Comparison of ENCODE assay signal across 8 cellular contexts in the genomic region with DNA sequence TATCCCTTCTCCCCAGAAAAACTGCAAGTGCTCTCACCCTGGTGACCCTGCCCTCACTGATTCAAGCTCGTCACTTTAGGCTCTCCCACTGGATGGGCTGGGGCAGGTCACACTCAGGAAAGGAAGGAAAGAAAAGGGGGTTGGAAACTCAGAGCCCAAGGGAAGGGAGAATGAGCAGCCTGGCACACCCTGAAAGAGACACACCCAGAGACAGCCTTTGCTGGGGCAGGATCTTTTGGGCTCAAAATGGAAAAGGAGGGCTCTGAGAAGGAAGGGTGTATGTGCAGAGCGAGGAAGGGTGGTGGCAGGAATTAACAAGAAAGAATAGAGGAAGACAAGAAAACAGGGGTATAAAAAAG. TPM values are rescaled to one million over a fixed set of nuclear protein-coding genes. Genes with fewer than 3 reads are reported as not detected.
DNase-seq lines count a peak whose midpoint lies in the region; TF ChIP-seq lines count a peak whose summit lies in the region.

No MANE protein-coding gene starts in this region.

- H3K27me3 Mint-ChIP-seq in CD14-positive monocyte (ENCODE audit: low read depth in 3 of 3) (peaks cover 0 to 5% (median 0%) of the 10 kb centered on the region in 3 donors), neural crest cell (ENCODE audit: low read depth) (no peaks in the 10 kb centered on the region)

- DNase-seq in CD14-positive monocyte (ENCODE audit: low spot score) (no peak), NT2/D1 (ENCODE audit: low read depth, low spot score) (no peak), neural crest cell (ENCODE audit: low read depth, low spot score) (no peak), globus pallidus (ENCODE audit: low spot score) (no peak), cortex of kidney (lab: John Stamatoyannopoulos, UW) (no peak), NCI-H2227 (lab: John Stamatoyannopoulos, UW; ENCODE audit: unreplicated experiment) (no peak), middle frontal gyrus (ENCODE audit: extremely low spot score, low spot score) (no peak)

- H3K9me3 Mint-ChIP-seq in CD14-positive monocyte = peaks cover 0 to 1% (median 0%) of the 10 kb centered on the region in 7 donors
- no peaks in the 10 kb centered on the region for H3K9me3 Mint-ChIP-seq in neural crest cell

- no peak overlapping the region for H3K27ac ChIP-seq in ectodermal cell (ENCODE audit: insufficient read depth, low read depth, low read length, poor library complexity, severe bottlenecking)

- peak overlapping the region; percentile 94 to 99 for H3K4me3 Mint-ChIP-seq in CD14-positive monocyte
- H3K4me3 Mint-ChIP-seq in neural crest cell = peak overlapping the region; percentile 90

- peak overlapping the region; percentile 29 for H3K9ac ChIP-seq in NT2/D1 (ENCODE audit: insufficient read length, low read depth)

- H3K4me3 ChIP-seq in NT2/D1 (ENCODE audit: insufficient read length, low read depth) (peak overlapping the region; percentile 11), ectodermal cell (ENCODE audit: insufficient read depth, low read depth, low read length) (peak overlapping the region; percentile 40)

- H3K4me1 ChIP-seq in NT2/D1 (ENCODE audit: insufficient read depth, insufficient read length) (peaks cover 14% of the 10 kb centered on the region), ectodermal cell (ENCODE audit: control insufficient read depth, insufficient read depth, low read length) (peaks cover 57% of the 10 kb centered on the region)

- H3K4me1 Mint-ChIP-seq in CD14-positive monocyte (peaks cover 60% of the 10 kb centered on the region), neural crest cell (peaks cover 83% of the 10 kb centered on the region)

- peak overlapping the region; percentile 97 to 100 (median 99) for H3K27ac Mint-ChIP-seq in CD14-positive monocyte
- H3K27ac Mint-ChIP-seq in neural crest cell (ENCODE audit: unreplicated experiment) = peak overlapping the region; percentile 76

- H3K27me3 ChIP-seq in NT2/D1 (ENCODE audit: insufficient read depth, insufficient read length) = no peaks in the 10 kb centered on the region
- H3K27me3 ChIP-seq in ectodermal cell (ENCODE audit: control insufficient read depth, insufficient read depth, low read length, poor library complexity, severe bottlenecking) = no peaks in the 10 kb centered on the region

- TF ChIP-seq CTCF in CD14-positive monocyte (IDR thresholded peaks at IDR 0.05) (no peak), neural crest cell (conservative IDR thresholded peaks at IDR 0.05) (no peak)

- H3K36me3 Mint-ChIP-seq in CD14-positive monocyte (peaks cover 44 to 60% of the 10 kb centered on the region in 2 donors), neural crest cell (ENCODE audit: low read depth) (peaks cover 6% of the 10 kb centered on the region)

- H3K36me3 ChIP-seq in NT2/D1 (ENCODE audit: insufficient read depth, insufficient read length, low read length) (peaks cover 33% of the 10 kb centered on the region), ectodermal cell (ENCODE audit: control insufficient read depth, insufficient read depth, low read length) (no peaks in the 10 kb centered on the region)

- 47 to 53% methylated on average over 2 of the region's 2 CpGs for WGBS in ectodermal cell, 2 experiments

- H3K9me3 ChIP-seq in NT2/D1 (ENCODE audit: insufficient read depth, low read length) (no peaks in the 10 kb centered on the region), ectodermal cell (ENCODE audit: control insufficient read depth, low read length) (no peaks in the 10 kb centered on the region)

- intact Hi-C loops in CD14-positive monocyte (cut with micrococcal nuclease) = loop anchor here in 1 of 2 donors (5.0 kb wide), 1 partner anchor 67 kb away; the partner anchor contains the start of genes MRPS18B and PPP1R10

RNA-seq across cellular contexts. Expression of gene PPP1R18, which starts 2.5 kb away (rescaled TPM):
- polyA plus RNA-seq in CD14-positive monocyte = 10 to 100 TPM; 58.5 to 78.9 TPM
- polyA plus RNA-seq in ectodermal cell (2013, experiment 1 of 4) = 56.8 TPM
- 62.0 TPM for polyA plus RNA-seq in ectodermal cell (2013, experiment 2 of 4)
- 54.7 TPM for polyA plus RNA-seq in ectodermal cell (2013, experiment 3 of 4)
- 61.8 TPM for polyA plus RNA-seq in ectodermal cell (2013, experiment 4 of 4)
- total RNA-seq in neural crest cell = 71.0 and 71.1 TPM in 2 replicates

RNA-seq across cellular contexts. Expression of gene NRM, which starts 6.8 kb away (rescaled TPM):
- 10 to 100 TPM; 25.9 to 35.0 TPM for polyA plus RNA-seq in CD14-positive monocyte
- polyA plus RNA-seq in ectodermal cell (2013, experiment 1 of 4) = 76.5 TPM
- polyA plus RNA-seq in ectodermal cell (2013, experiment 2 of 4) = 72.5 TPM
- polyA plus RNA-seq in ectodermal cell (2013, experiment 3 of 4) = 59.8 TPM
- 70.5 TPM for polyA plus RNA-seq in ectodermal cell (2013, experiment 4 of 4)
- total RNA-seq in neural crest cell = 66.5 and 69.2 TPM in 2 replicates

RNA-seq across cellular contexts. Expression of gene DHX16, which starts 11.2 kb away (rescaled TPM):
- 10 to 100 TPM; 16.4 to 19.0 TPM for polyA plus RNA-seq in CD14-positive monocyte
- 36.3 TPM for polyA plus RNA-seq in ectodermal cell (2013, experiment 1 of 4)
- 34.9 TPM for polyA plus RNA-seq in ectodermal cell (2013, experiment 2 of 4)
- polyA plus RNA-seq in ectodermal cell (2013, experiment 3 of 4) = 29.0 TPM
- polyA plus RNA-seq in ectodermal cell (2013, experiment 4 of 4) = 29.8 TPM
- total RNA-seq in neural crest cell = 30.3 and 31.3 TPM in 2 replicates

RNA-seq across cellular contexts. Expression of gene MDC1, which starts 33.1 kb away (rescaled TPM):
- under 1 TPM; 0.27 to 0.34 TPM for polyA plus RNA-seq in CD14-positive monocyte
- 97.8 TPM for polyA plus RNA-seq in ectodermal cell (2013, experiment 1 of 4)
- 99.6 TPM for polyA plus RNA-seq in ectodermal cell (2013, experiment 2 of 4)
- 94.9 TPM for polyA plus RNA-seq in ectodermal cell (2013, experiment 3 of 4)
- polyA plus RNA-seq in ectodermal cell (2013, experiment 4 of 4) = 96.9 TPM
- total RNA-seq in neural crest cell = 104 and 107 TPM in 2 replicates

RNA-seq across cellular contexts. Expression of gene TUBB, which starts 36.2 kb away (rescaled TPM):
- 10 to 100 TPM; 48.4 to 57.0 TPM for polyA plus RNA-seq in CD14-positive monocyte
- 2,935 TPM for polyA plus RNA-seq in ectodermal cell (2013, experiment 1 of 4)
- 2,959 TPM for polyA plus RNA-seq in ectodermal cell (2013, experiment 2 of 4)
- 2,164 TPM for polyA plus RNA-seq in ectodermal cell (2013, experiment 3 of 4)
- 2,353 TPM for polyA plus RNA-seq in ectodermal cell (2013, experiment 4 of 4)
- 1,986 and 2,086 TPM in 2 replicates for total RNA-seq in neural crest cell
